In genomic region chr2:113583541-113584225, GRCh38 we compare ENCODE assay signal across 1 cellular context.
TF ChIP-seq lines count a peak whose summit lies in the region.

No MANE protein-coding gene starts in this region.

TF ChIP-seq in HepG2, 621 proteins besides CTCF, POLR2A, EP300 and RAD21 (continued from another document and continues in another):
- TF ChIP-seq THAP8 (CRISPR knock-in tag; IDR thresholded peaks at IDR 0.05; ENCODE audit: borderline replicate concordance) (peak; percentile 83; the same call in 1 of the 2 replicates), ZNF768 (CRISPR knock-in tag; IDR thresholded peaks at IDR 0.05) (peak; percentile 93), ZNF512 (CRISPR knock-in tag; IDR thresholded peaks at IDR 0.05) (peak; percentile 78; the same call in 1 of the 2 replicates), CC2D1A (CRISPR knock-in tag; IDR thresholded peaks at IDR 0.05) (peak; percentile 81; the same call in 1 of the 2 replicates), ZNF619 (CRISPR knock-in tag; IDR thresholded peaks at IDR 0.05) (peak; percentile 92; the same call in 1 of the 2 replicates), CBX5 (CRISPR knock-in tag; IDR thresholded peaks at IDR 0.05; ENCODE audit: borderline replicate concordance) (peak; percentile 97), ZNF878 (CRISPR knock-in tag; IDR thresholded peaks at IDR 0.05) (peak; percentile 63; the same call in 1 of the 2 replicates), ZNF234 (CRISPR knock-in tag; conservative IDR thresholded peaks at IDR 0.05) (peak; percentile 85; the same call in 1 of the 2 replicates), ZNF773 (CRISPR knock-in tag; IDR thresholded peaks at IDR 0.05; ENCODE audit: borderline replicate concordance) (peak; percentile 95; the same call in 1 of the 2 replicates), HMGXB3 (CRISPR knock-in tag; IDR thresholded peaks at IDR 0.05; ENCODE audit: borderline replicate concordance) (peak; percentile 88), MIXL1 (CRISPR knock-in tag; IDR thresholded peaks at IDR 0.05) (peak; percentile 49; the same call in 1 of the 2 replicates), KDM1A (CRISPR knock-in tag; IDR thresholded peaks at IDR 0.05) (peak; percentile 93), MEIS1 (CRISPR knock-in tag; IDR thresholded peaks at IDR 0.05; ENCODE audit: borderline replicate concordance) (peak; percentile 78; the same call in 1 of the 2 replicates), ZIK1 (CRISPR knock-in tag; IDR thresholded peaks at IDR 0.05; ENCODE audit: borderline replicate concordance, low read depth) (peak; percentile 82; the same call in 1 of the 2 replicates), ZBTB14 (CRISPR knock-in tag; IDR thresholded peaks at IDR 0.05) (peak; percentile 62; the same call in 1 of the 2 replicates), MLXIP (CRISPR knock-in tag; IDR thresholded peaks at IDR 0.05; ENCODE audit: borderline replicate concordance) (peak; percentile 73; the same call in 1 of the 2 replicates), ZNF775 (CRISPR knock-in tag; IDR thresholded peaks at IDR 0.05; ENCODE audit: borderline replicate concordance) (peak; percentile 68), GMEB1 (CRISPR knock-in tag; IDR thresholded peaks at IDR 0.05; ENCODE audit: borderline replicate concordance) (peak; percentile 73; the same call in 1 of the 2 replicates), ZSCAN22 (CRISPR knock-in tag; IDR thresholded peaks at IDR 0.05) (0 out of 2 replicates have a peak, but pooled peaks have one; percentile 23), ZNF362 (CRISPR knock-in tag; IDR thresholded peaks at IDR 0.05; ENCODE audit: borderline replicate concordance) (peak; percentile 73; the same call in 1 of the 2 replicates), TBX2 (CRISPR knock-in tag; IDR thresholded peaks at IDR 0.05; ENCODE audit: borderline replicate concordance) (peak; percentile 91), PHF5A (CRISPR knock-in tag; IDR thresholded peaks at IDR 0.05; ENCODE audit: low read depth, unreplicated experiment) (peak; percentile 85), ZNF124 (CRISPR knock-in tag; IDR thresholded peaks at IDR 0.05) (peak; percentile 91), ZNF337 (CRISPR knock-in tag; IDR thresholded peaks at IDR 0.05; ENCODE audit: borderline replicate concordance, low read depth) (peak; percentile 94; the same call in 1 of the 2 replicates), ZZZ3 (CRISPR knock-in tag; IDR thresholded peaks at IDR 0.05; ENCODE audit: borderline replicate concordance) (peak; percentile 89), ARID2 (CRISPR knock-in tag; IDR thresholded peaks at IDR 0.05; ENCODE audit: borderline replicate concordance) (peak; percentile 87), NFE2 (CRISPR knock-in tag; IDR thresholded peaks at IDR 0.05) (peak; percentile 31; the same call in 1 of the 2 replicates), ZNF225 (CRISPR knock-in tag; IDR thresholded peaks at IDR 0.05) (peak; percentile 98), SNAPC5 (CRISPR knock-in tag; IDR thresholded peaks at IDR 0.05; ENCODE audit: borderline replicate concordance) (peak; percentile 67; the same call in 1 of the 2 replicates), KDM2A (CRISPR knock-in tag; IDR thresholded peaks at IDR 0.05; ENCODE audit: borderline replicate concordance, low read depth) (peak; percentile 97), ZNF746 (CRISPR knock-in tag; IDR thresholded peaks at IDR 0.05) (peak; percentile 59; the same call in 1 of the 2 replicates), PREB (CRISPR knock-in tag; IDR thresholded peaks at IDR 0.05) (0 out of 2 replicates have a peak, but pooled peaks have one; percentile 96), ZNF280B (CRISPR knock-in tag; IDR thresholded peaks at IDR 0.05; ENCODE audit: borderline replicate concordance) (peak; percentile 96), ZSCAN29 (CRISPR knock-in tag; conservative IDR thresholded peaks at IDR 0.05) (peak; percentile 91; the same call in 1 of the 2 replicates), TEAD3 (CRISPR knock-in tag; optimal IDR thresholded peaks at IDR 0.05; ENCODE audit: borderline replicate concordance) (peak; percentile 79), NCOA1 (CRISPR knock-in tag; IDR thresholded peaks at IDR 0.05) (peak; percentile 89), CREB3 (CRISPR knock-in tag; IDR thresholded peaks at IDR 0.05) (peak; percentile 93; the same call in 1 of the 2 replicates), FOXJ3 (CRISPR knock-in tag; IDR thresholded peaks at IDR 0.05; ENCODE audit: borderline replicate concordance) (peak; percentile 47; the same call in 1 of the 2 replicates), MTF2 (CRISPR knock-in tag; IDR thresholded peaks at IDR 0.05; ENCODE audit: borderline replicate concordance) (peak; percentile 98), RARA (CRISPR knock-in tag; IDR thresholded peaks at IDR 0.05) (peak; percentile 76)
